16 cellular contexts compared by ENCODE assay signal in genomic region chr2:223856021-223856420, GRCh38. TPM values are rescaled to one million over a fixed set of nuclear protein-coding genes. Genes with fewer than 3 reads are reported as not detected.
"Had no signal": no experiment of that assay in that cellular context is flagged by ENCODE, and none has a peak within 500 bp of the region (broad histone marks: within the 10 kb centered on the region; RNA-seq: fewer than 3 reads in every experiment).

No MANE protein-coding gene starts in this region.

- H3K9me3 ChIP-seq: ascending aorta, breast epithelium, esophagus muscularis mucosa, left lung, pancreas, sigmoid colon had no signal

- H3K27ac ChIP-seq: ascending aorta, breast epithelium, esophagus muscularis mucosa, left lung, pancreas, sigmoid colon, SK-N-MC had no signal

- H3K27ac Mint-ChIP-seq: activated CD4-positive, alpha-beta T cell treated with anti-CD3 and anti-CD28 coated beads, Interleukin-2, amount 10 ng/mL, durations not matched to agents 24 days and 14 days; activated CD8-positive, alpha-beta T cell treated with anti-CD3 and anti-CD28 coated beads for 36 hours; activated naive CD4-positive, alpha-beta T cell treated with anti-CD3 and anti-CD28 coated beads for 36 hours; activated T-cell treated with anti-CD3 and anti-CD28 coated beads, Interleukin-2, amount 50 U/mL, for 24 hours; WTC11 had no signal

- H3K36me3 ChIP-seq: breast epithelium, pancreas, sigmoid colon had no signal

- ATAC-seq: activated CD8-positive, alpha-beta T cell treated with anti-CD3 and anti-CD28 coated beads for 36 hours; left lung; naive thymus-derived CD4-positive, alpha-beta T cell; pancreas; WTC11 had no signal

- H3K4me3 ChIP-seq: ascending aorta, breast epithelium, esophagus muscularis mucosa, left lung, pancreas, sigmoid colon, SK-N-MC had no signal

- DNase-seq: activated CD4-positive, alpha-beta T cell treated with anti-CD3 and anti-CD28 coated beads, Interleukin-2, amount 10 ng/mL, durations not matched to agents 24 days and 14 days; activated CD8-positive, alpha-beta T cell treated with anti-CD3 and anti-CD28 coated beads for 36 hours; activated naive CD4-positive, alpha-beta T cell treated with anti-CD3 and anti-CD28 coated beads for 36 hours; activated T-cell treated with anti-CD3 and anti-CD28 coated beads, Interleukin-2, amount 50 U/mL, for 24 hours; effector memory CD4-positive, alpha-beta T cell; left lung; naive thymus-derived CD4-positive, alpha-beta T cell; pancreas; sigmoid colon; stimulated activated CD4-positive, alpha-beta T cell treated with anti-CD3 and anti-CD28 coated beads, Interleukin-4, amount 100 ng/mL, for 4 hours; stimulated activated naive CD4-positive, alpha-beta T cell had no signal

- H3K4me3 Mint-ChIP-seq: activated CD4-positive, alpha-beta T cell treated with anti-CD3 and anti-CD28 coated beads, Interleukin-2, amount 10 ng/mL, durations not matched to agents 24 days and 14 days; activated CD8-positive, alpha-beta T cell treated with anti-CD3 and anti-CD28 coated beads for 36 hours; activated naive CD4-positive, alpha-beta T cell treated with anti-CD3 and anti-CD28 coated beads for 36 hours; activated T-cell treated with anti-CD3 and anti-CD28 coated beads, Interleukin-2, amount 50 U/mL, for 24 hours; naive thymus-derived CD4-positive, alpha-beta T cell; WTC11 had no signal

- H3K27me3 ChIP-seq: ascending aorta, breast epithelium, esophagus muscularis mucosa, left lung, pancreas, sigmoid colon had no signal

- H3K4me1 ChIP-seq: ascending aorta, breast epithelium, esophagus muscularis mucosa, sigmoid colon had no signal

- H3K27me3 Mint-ChIP-seq: activated CD4-positive, alpha-beta T cell treated with anti-CD3 and anti-CD28 coated beads, Interleukin-2, amount 10 ng/mL, durations not matched to agents 24 days and 14 days; activated CD8-positive, alpha-beta T cell treated with anti-CD3 and anti-CD28 coated beads for 36 hours; activated T-cell treated with anti-CD3 and anti-CD28 coated beads, Interleukin-2, amount 50 U/mL, for 24 hours; naive thymus-derived CD4-positive, alpha-beta T cell had no signal

RNA-seq across cellular contexts. Expression of gene AP1S3, which starts 18.6 kb away (rescaled TPM):
- total RNA-seq: ascending aorta had no signal
